In the genomic region with DNA sequence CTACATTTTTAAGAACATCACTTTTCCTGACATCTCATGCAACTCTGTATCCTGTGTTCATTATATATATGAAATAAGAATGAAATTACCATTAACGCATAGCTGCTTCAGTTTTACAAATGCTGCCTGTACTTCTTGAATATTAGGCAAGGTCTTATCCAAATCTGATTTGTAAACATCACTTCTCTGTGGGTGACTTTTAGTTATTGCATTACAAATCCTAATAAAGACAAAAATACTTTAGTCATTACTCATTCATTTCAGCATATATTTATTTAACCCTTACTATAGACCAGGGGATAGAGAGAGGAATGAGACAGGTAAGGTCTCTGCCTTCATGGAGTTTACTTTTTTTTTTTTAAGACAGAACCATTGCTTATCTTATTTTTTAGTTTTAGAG, we compare ENCODE assay signal across 24 cellular contexts. TPM values are rescaled to one million over a fixed set of nuclear protein-coding genes. Genes with fewer than 3 reads are reported as not detected.
DNase-seq lines count a peak whose midpoint lies in the region; FAIRE-seq and TF ChIP-seq lines count a peak whose summit lies in the region.
"Had no signal": no experiment of that assay in that cellular context is flagged by ENCODE, and none has a peak within 500 bp of the region (broad histone marks: within the 10 kb centered on the region; RNA-seq: fewer than 3 reads in every experiment).

No MANE protein-coding gene starts in this region.

- H3K27ac Mint-ChIP-seq in MCF 10A (ENCODE audit: low read depth, unreplicated experiment), result no peak overlapping the region
- H3K27ac Mint-ChIP-seq in astrocyte (ENCODE audit: unreplicated experiment), result peak overlapping the region; percentile 96
- H3K27ac Mint-ChIP-seq: T-helper 1 cell treated with Interleukin-12 subunit alpha and Interleukin-12 subunit beta and Interleukin-4 antibody, amounts not matched to agents 30 μg/mL and 1 μg/mL, for 36 hours had no signal

- H3K4me1 Mint-ChIP-seq in MCF 10A (ENCODE audit: insufficient read depth, unreplicated experiment), result peaks cover 12% of the 10 kb centered on the region
- H3K4me1 Mint-ChIP-seq in astrocyte (ENCODE audit: low read depth, unreplicated experiment), result peaks cover 20% of the 10 kb centered on the region
- H3K4me1 Mint-ChIP-seq: B cell, endodermal cell had no signal

- H3K36me3 ChIP-seq in breast epithelium (peaks cover 13% of the 10 kb centered on the region), astrocyte (ENCODE audit: insufficient read depth, low read length) (peaks cover 31% of the 10 kb centered on the region), testis (ENCODE audit: low read depth, missing control alignments) (no peaks in the 10 kb centered on the region)

- TF ChIP-seq POLR2A in breast epithelium (IDR thresholded peaks at IDR 0.05) (no peak), testis (IDR thresholded peaks at IDR 0.05) (no peak)

- no peak for FAIRE-seq in astrocyte (lab: Jason Lieb, UNC)
- FAIRE-seq: colon, GM19239 had no signal

- CTCF ChIA-PET in MCF 10A (lab: Yijun Ruan, JAX), result interaction anchor here (1.7 kb wide), 1 partner anchor 536 kb away, joined by 4 read pairs; no protein-coding TSS in a partner anchor

- intact Hi-C loops in MCF 10A (cut with micrococcal nuclease), result loop anchor here (2.0 to 5.0 kb wide), 2 partner anchors 38 to 173 kb away; no protein-coding TSS in a partner anchor
- intact Hi-C loops in breast epithelium (cut with DNase I; ENCODE audit: low total_unique reads), result no loop called here
- intact Hi-C loops in testis (cut with DNase I; ENCODE audit: low total_unique reads), result no loop called here

- WGBS in testis, 2 donors, result 90 to 98% methylated on average over 1 of the region's 1 CpG

- no peaks in the 10 kb centered on the region for H3K79me2 ChIP-seq in astrocyte (ENCODE audit: insufficient read depth, low read length)

- DNase-seq in MCF 10A (ENCODE audit: unreplicated experiment), result peak; percentile 11
- no peak for DNase-seq in breast epithelium (ENCODE audit: low spot score in 2 of 2)
- peak; percentile 12 for DNase-seq in astrocyte (ENCODE audit: low read depth)
- peak; percentile 56 for DNase-seq in fibroblast of villous mesenchyme (ENCODE audit: low read depth)
- no peak for DNase-seq in ureter (ENCODE audit: low spot score)
- no peak for DNase-seq in GM03348 (ENCODE audit: low spot score)
- DNase-seq in DMS 273 treated with DMSO at 0.1 percent for 48 hours (lab: John Stamatoyannopoulos, UW), result no peak
- no peak for DNase-seq in testis
- DNase-seq: DMS79 treated with DMSO at 0.1 percent for 48 hours; endodermal cell; hypothalamus; lower lobe of right lung; NCI-H1092 treated with DMSO at 0.1 percent for 48 hours; NCI-H2029 treated with DMSO at 0.1 percent for 48 hours; NCI-H345; stimulated activated CD4-positive, alpha-beta T cell treated with anti-CD3 and anti-CD28 coated beads, Interleukin-2, amount 100 ng/mL, for 24 hours had no signal

- H3K36me3 Mint-ChIP-seq in MCF 10A (ENCODE audit: insufficient read depth, unreplicated experiment), result peaks cover 78% of the 10 kb centered on the region
- H3K36me3 Mint-ChIP-seq in astrocyte (ENCODE audit: low read depth, unreplicated experiment), result peaks cover 28% of the 10 kb centered on the region

- POLR2A ChIA-PET in MCF 10A (lab: Yijun Ruan, JAX), result no interaction called here

- H3K27ac ChIP-seq in breast epithelium (no peak overlapping the region), astrocyte (ENCODE audit: low read depth, low read length) (peak overlapping the region; percentile 51), testis (peak overlapping the region in 1 of 2 donors; percentile 4)
- H3K27ac ChIP-seq: lower lobe of right lung had no signal

- H3K9ac ChIP-seq in astrocyte (ENCODE audit: low read length), result no peak overlapping the region

- no peaks in the 10 kb centered on the region for H4K20me1 ChIP-seq in astrocyte (ENCODE audit: insufficient read depth, low read length)

- H2AFZ ChIP-seq in astrocyte (ENCODE audit: low read depth, low read length), result no peak overlapping the region
- H2AFZ ChIP-seq: GM23338 had no signal

- TF ChIP-seq CTCF in MCF 10A (IDR thresholded peaks at IDR 0.05; ENCODE audit: unreplicated experiment), result no peak
- no peak for TF ChIP-seq CTCF in breast epithelium (IDR thresholded peaks at IDR 0.05)
- no peak for TF ChIP-seq CTCF in astrocyte (IDR thresholded peaks at IDR 0.05; ENCODE audit: insufficient read depth, low read depth, low read length)
- TF ChIP-seq CTCF in fibroblast of villous mesenchyme (IDR thresholded peaks at IDR 0.05; ENCODE audit: insufficient read depth, low read depth, low read length), result no peak
- TF ChIP-seq CTCF in testis (IDR thresholded peaks at IDR 0.05), result no peak

- H3K9me3 ChIP-seq in breast epithelium, result no peaks in the 10 kb centered on the region
- H3K9me3 ChIP-seq in astrocyte (ENCODE audit: insufficient read depth, low read depth, low read length), result no peaks in the 10 kb centered on the region
- H3K9me3 ChIP-seq in testis, result no peaks in the 10 kb centered on the region
- H3K9me3 ChIP-seq: lower lobe of right lung had no signal

- no TSS peak for BruUV-seq in MCF 10A (replicated peaks; lab: Mats Ljungman, UMichigan)

- no peak overlapping the region for H3K4me2 ChIP-seq in astrocyte (ENCODE audit: low read length)
- H3K4me2 ChIP-seq: GM23338 had no signal

- no peaks in the 10 kb centered on the region for H3K4me1 ChIP-seq in breast epithelium
- peaks cover 23% of the 10 kb centered on the region for H3K4me1 ChIP-seq in astrocyte (ENCODE audit: insufficient read depth, low read length)
- H3K4me1 ChIP-seq in testis, result no peaks in the 10 kb centered on the region

- H3K27me3 ChIP-seq in breast epithelium, result no peaks in the 10 kb centered on the region
- no peaks in the 10 kb centered on the region for H3K27me3 ChIP-seq in astrocyte (ENCODE audit: insufficient read depth, low read length)
- no peaks in the 10 kb centered on the region for H3K27me3 ChIP-seq in testis

- no peak overlapping the region for H3K4me3 Mint-ChIP-seq in MCF 10A (ENCODE audit: unreplicated experiment)
- no peak overlapping the region for H3K4me3 Mint-ChIP-seq in astrocyte (ENCODE audit: unreplicated experiment)
- H3K4me3 Mint-ChIP-seq: activated naive CD4-positive, alpha-beta T cell treated with anti-CD3 and anti-CD28 coated beads, Interleukin-2, amount 50 U/mL, for 24 hours; B cell; endodermal cell; GM23338; neural crest cell; stimulated activated effector memory CD8-positive, alpha-beta T cell treated with anti-CD3 and anti-CD28 coated beads, Interleukin-12 subunit alpha, Interleukin-12 subunit beta, amount 100 ng/mL, for 72 hours; T-helper 1 cell treated with Interleukin-12 subunit alpha and Interleukin-12 subunit beta and Interleukin-4 antibody, amounts not matched to agents 30 μg/mL and 1 μg/mL, for 36 hours had no signal

- H3K4me3 ChIP-seq in breast epithelium (no peak overlapping the region), astrocyte (ENCODE audit: insufficient read depth, low read depth, low read length) (no peak overlapping the region), fibroblast of villous mesenchyme (ENCODE audit: low read depth, low read length) (no peak overlapping the region), testis (no peak overlapping the region)
- H3K4me3 ChIP-seq: GM23338, lower lobe of right lung had no signal

- no peaks in the 10 kb centered on the region for H3K27me3 Mint-ChIP-seq in MCF 10A (ENCODE audit: insufficient read depth, unreplicated experiment)
- H3K27me3 Mint-ChIP-seq in astrocyte (ENCODE audit: low read depth, unreplicated experiment), result no peaks in the 10 kb centered on the region
- H3K27me3 Mint-ChIP-seq: activated naive CD4-positive, alpha-beta T cell treated with anti-CD3 and anti-CD28 coated beads, Interleukin-2, amount 50 U/mL, for 24 hours; B cell had no signal

- H3K9me3 Mint-ChIP-seq in MCF 10A (ENCODE audit: unreplicated experiment), result no peaks in the 10 kb centered on the region
- no peaks in the 10 kb centered on the region for H3K9me3 Mint-ChIP-seq in astrocyte (ENCODE audit: unreplicated experiment)
- H3K9me3 Mint-ChIP-seq: activated naive CD4-positive, alpha-beta T cell treated with anti-CD3 and anti-CD28 coated beads, Interleukin-2, amount 50 U/mL, for 24 hours; endodermal cell; GM23338; neural crest cell; stimulated activated effector memory CD8-positive, alpha-beta T cell treated with anti-CD3 and anti-CD28 coated beads, Interleukin-12 subunit alpha, Interleukin-12 subunit beta, amount 100 ng/mL, for 72 hours; T-helper 1 cell treated with Interleukin-12 subunit alpha and Interleukin-12 subunit beta and Interleukin-4 antibody, amounts not matched to agents 30 μg/mL and 1 μg/mL, for 36 hours had no signal

RNA-seq across cellular contexts. Expression of gene MTMR10, which starts 36.8 kb away (rescaled TPM):
- 11.4 and 13.0 TPM in 2 replicates for total RNA-seq in MCF 10A (2022)
- 10 to 100 TPM; 31.5 to 46.9 (median 35.7) TPM for total RNA-seq in breast epithelium
- 11.9 and 14.8 TPM in 2 replicates for total RNA-seq in astrocyte
- 25.4 and 37.6 TPM in 2 replicates for total RNA-seq in fibroblast of villous mesenchyme
- 38.9 TPM for total RNA-seq in ureter
- total RNA-seq in testis, result 10 to 100 TPM; 35.4 to 36.6 TPM
- polyA plus RNA-seq in testis (ENCODE audit: insufficient read depth, low read depth, low replicate concordance), result 27.0 TPM

RNA-seq across cellular contexts. Expression of gene FAN1, which starts 51.0 kb away (rescaled TPM):
- 22.4 and 29.8 TPM in 2 replicates for total RNA-seq in MCF 10A (2022)
- 10 to 100 TPM; 13.1 to 20.9 (median 15.4) TPM for total RNA-seq in breast epithelium
- 11.1 and 13.6 TPM in 2 replicates for total RNA-seq in astrocyte
- total RNA-seq in fibroblast of villous mesenchyme, result 12.9 and 19.9 TPM in 2 replicates
- total RNA-seq in ureter, result 27.8 TPM
- total RNA-seq in testis, result 10 to 100 TPM; 24.0 to 29.1 TPM
- polyA plus RNA-seq in testis (ENCODE audit: insufficient read depth, low read depth, low replicate concordance), result 22.5 TPM

Comparison
In these comparisons a context has a peak if more than half of its experiments do, and no peak if none do; other contexts are left out.
1. DNase-seq: peak in MCF 10A (single experiment), astrocyte (single experiment) and fibroblast of villous mesenchyme (single experiment); none in breast epithelium (0 of 2), ureter (single experiment), GM03348 (single experiment), DMS 273 treated with DMSO at 0.1 percent for 48 hours (single experiment) and testis (single experiment).